In genomic region chr5:179858586-179859427, GRCh38 we compare ENCODE assay signal across 8 cellular contexts. TPM values are rescaled to one million over a fixed set of nuclear protein-coding genes. Genes with fewer than 3 reads are reported as not detected.
DNase-seq lines count a peak whose midpoint lies in the region; ATAC-seq and TF ChIP-seq lines count a peak whose summit lies in the region.

A gene with protein sequence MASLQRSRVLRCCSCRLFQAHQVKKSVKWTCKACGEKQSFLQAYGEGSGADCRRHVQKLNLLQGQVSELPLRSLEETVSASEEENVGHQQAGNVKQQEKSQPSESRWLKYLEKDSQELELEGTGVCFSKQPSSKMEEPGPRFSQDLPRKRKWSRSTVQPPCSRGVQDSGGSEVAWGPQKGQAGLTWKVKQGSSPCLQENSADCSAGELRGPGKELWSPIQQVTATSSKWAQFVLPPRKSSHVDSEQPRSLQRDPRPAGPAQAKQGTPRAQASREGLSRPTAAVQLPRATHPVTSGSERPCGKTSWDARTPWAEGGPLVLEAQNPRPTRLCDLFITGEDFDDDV (minus strand): TSS chr5:179858817. CDS start chr5:179858796, 21 bp downstream.

- ATAC-seq in HG02642 (IDR thresholded peaks at IDR 0.05; ENCODE audit: poor library complexity, unreplicated experiment), result peak; percentile 97

- H3K36me3 Mint-ChIP-seq in type B pancreatic cell, result peaks cover 10% of the 10 kb centered on the region

- H3K4me3 Mint-ChIP-seq in type B pancreatic cell, result peak within 1 kb of the TSS; percentile 93

- H3K4me1 Mint-ChIP-seq in type B pancreatic cell (ENCODE audit: unreplicated experiment), result peaks cover 18% of the 10 kb centered on the region

- H3K9me3 Mint-ChIP-seq in type B pancreatic cell, result no peaks in the 10 kb centered on the region

- H3K4me3 ChIP-seq in GM12865 (ENCODE audit: low read depth, low read length), result peak within 1 kb of the TSS; percentile 97

- WGBS in adipose tissue, 3 donors, result 0 to 1% (median 0%) methylated on average over 82 to 90 of the region's 90 CpGs

- TF ChIP-seq CTCF in GM12865 (IDR thresholded peaks at IDR 0.05; ENCODE audit: insufficient read depth, low read depth, low read length, missing control alignments) (peak; percentile 3), type B pancreatic cell (conservative IDR thresholded peaks at IDR 0.05) (no peak)

- peak; percentile 97 for DNase-seq in GM12865 (ENCODE audit: low read depth)
- DNase-seq in NCI-H1105 treated with DMSO at 0.1 percent for 48 hours (lab: John Stamatoyannopoulos, UW), result peak; percentile 82
- peak; percentile 78 for DNase-seq in T follicular helper cell (ENCODE audit: low read depth)
- peak; percentile 99 for DNase-seq in cardiac septum (ENCODE audit: low spot score)
- peak; percentile 94 for DNase-seq in pons (ENCODE audit: low spot score)
- peak; percentile 95 for DNase-seq in type B pancreatic cell (ENCODE audit: extremely low spot score, unreplicated experiment)

- intact Hi-C loops in cardiac septum (cut with DNase I), result loop anchor here (2.0 kb wide), 1 partner anchor 40 kb away; no protein-coding TSS in a partner anchor

- no peaks in the 10 kb centered on the region for H3K27me3 Mint-ChIP-seq in type B pancreatic cell

- peak within 1 kb of the TSS; percentile 93 for H3K27ac Mint-ChIP-seq in type B pancreatic cell

- H3K27ac ChIP-seq in adipose tissue (ENCODE audit: low read depth, low read length), result peak within 1 kb of the TSS; percentile 72

RNA-seq across cellular contexts. Expression of the gene that starts here (rescaled TPM):
- 10 to 100 TPM; 20.4 to 22.4 (median 21.7) TPM for polyA plus RNA-seq in adipose tissue
- total RNA-seq in cardiac septum, result 15.3 TPM
- total RNA-seq in type B pancreatic cell (ENCODE audit: low replicate concordance), result 31.1 and 47.6 TPM in 2 replicates

Comparison
In these comparisons a context has a peak if more than half of its experiments do, and no peak if none do; other contexts are left out.
1. Peak in every context shown above with its lines: DNase-seq, ATAC-seq, H3K4me3 ChIP-seq and H3K27ac ChIP-seq.